In the genomic region with DNA sequence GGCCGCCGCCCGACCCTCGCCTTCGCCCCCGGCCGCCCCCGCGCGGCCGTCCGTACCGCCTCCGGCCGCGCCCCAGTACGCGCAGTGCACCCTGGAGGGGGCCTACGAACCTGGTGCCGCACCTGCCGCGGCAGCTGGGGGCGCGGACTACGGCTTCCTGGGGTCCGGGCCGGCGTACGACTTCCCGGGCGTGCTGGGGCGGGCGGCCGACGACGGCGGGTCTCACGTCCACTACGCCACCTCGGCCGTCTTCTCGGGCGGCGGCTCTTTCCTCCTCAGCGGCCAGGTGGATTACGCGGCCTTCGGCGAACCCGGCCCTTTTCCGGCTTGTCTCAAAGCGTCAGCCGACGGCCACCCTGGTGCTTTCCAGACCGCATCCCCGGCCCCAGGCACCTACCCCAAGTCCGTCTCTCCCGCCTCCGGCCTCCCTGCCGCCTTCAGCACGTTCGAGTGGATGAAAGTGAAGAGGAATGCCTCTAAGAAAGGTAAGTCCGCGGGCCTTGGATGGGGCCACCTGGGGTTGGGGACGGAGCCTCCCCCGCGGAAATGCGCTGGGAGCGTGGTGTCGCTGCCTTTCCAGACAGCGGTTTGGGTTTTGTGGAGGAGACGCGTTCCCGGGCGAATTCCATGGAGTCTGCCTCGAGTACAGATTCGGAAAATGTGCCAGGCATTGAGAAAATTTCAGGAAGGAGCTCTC, we compare ENCODE assay signal across 8 cellular contexts. TPM values are rescaled to one million over a fixed set of nuclear protein-coding genes. Genes with fewer than 3 reads are reported as not detected.
DNase-seq lines count a peak whose midpoint lies in the region; ATAC-seq and TF ChIP-seq lines count a peak whose summit lies in the region.

No MANE protein-coding gene starts in this region.

- ATAC-seq in esophagus mucosa (peak; percentile 33), omental fat pad (ENCODE audit: low FRiP score) (peak; percentile 8), GM19452 (IDR thresholded peaks at IDR 0.05; ENCODE audit: unreplicated experiment) (no peak)

- DNase-seq in COR-L47 (lab: John Stamatoyannopoulos, UW) = peak; percentile 54
- peak; percentile 8 for DNase-seq in NCI-H345 treated with DMSO at 0.1 percent for 48 hours (lab: John Stamatoyannopoulos, UW; ENCODE audit: unreplicated experiment)
- no peak for DNase-seq in omental fat pad (ENCODE audit: low spot score)
- no peak for DNase-seq in cerebellum (ENCODE audit: low spot score)
- DNase-seq in GM19238 (ENCODE audit: insufficient read length, low spot score) = no peak
- DNase-seq in GM19240 (ENCODE audit: insufficient read length, low spot score) = no peak

- TF ChIP-seq CTCF in omental fat pad (IDR thresholded peaks at IDR 0.05) = no peak

RNA-seq across cellular contexts. Expression of gene HOXD1, which starts 0.6 kb away (rescaled TPM):
- total RNA-seq in esophagus mucosa (0.16 TPM), omental fat pad (under 1 TPM; 0.19 to 0.95 (median 0.53) TPM), cerebellum (not detected)

RNA-seq across cellular contexts. Expression of gene HOXD3, which starts 32.0 kb away (rescaled TPM):
- total RNA-seq in esophagus mucosa (0.52 TPM), omental fat pad (10 to 100 TPM in 1 of 4 donors, 1 to 10 TPM in 2, under 1 TPM in 1; 0.65 to 15.8 (median 2.8) TPM), cerebellum (not detected)

RNA-seq across cellular contexts. Expression of gene HOXD4, which starts 37.8 kb away (rescaled TPM):
- total RNA-seq in esophagus mucosa = 0.36 TPM
- total RNA-seq in omental fat pad = 10 to 100 TPM in 1 of 4 donors, 1 to 10 TPM in 3; 1.0 to 14.2 (median 1.9) TPM
- not detected for total RNA-seq in cerebellum

RNA-seq across cellular contexts. Expression of gene HOXD8, which starts 59.6 kb away (rescaled TPM):
- total RNA-seq in esophagus mucosa (0.88 TPM), omental fat pad (10 to 100 TPM in 1 of 4 donors, 1 to 10 TPM in 3; 3.7 to 24.6 (median 7.6) TPM), cerebellum (not detected)

Comparison
In these comparisons a context has a peak if more than half of its experiments do, and no peak if none do; other contexts are left out.
1. DNase-seq: peak in COR-L47 (single experiment) and NCI-H345 treated with DMSO at 0.1 percent for 48 hours (single experiment); none in omental fat pad (single experiment), cerebellum (single experiment), GM19238 (single experiment) and GM19240 (single experiment).